17 cellular contexts compared by ENCODE assay signal in the genomic region with DNA sequence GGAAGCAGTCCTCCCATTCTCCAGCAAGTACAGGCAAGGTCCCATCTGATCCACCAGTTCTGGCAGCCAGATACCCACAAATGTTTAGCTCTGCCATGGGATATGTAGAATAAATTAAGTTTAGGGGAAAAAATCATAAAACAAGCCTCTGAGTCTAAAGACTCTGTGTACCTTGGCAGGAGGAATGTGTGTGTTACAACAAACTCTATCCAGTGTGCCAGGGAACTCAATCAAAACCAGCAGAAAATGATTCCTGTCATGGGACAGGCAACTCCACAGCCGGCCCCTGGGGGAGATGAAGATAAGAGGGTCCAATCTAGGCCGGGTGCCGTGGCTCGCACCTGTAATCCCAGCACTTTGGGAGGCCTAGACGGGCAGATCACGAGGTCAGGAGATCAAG.
DNase-seq lines count a peak whose midpoint lies in the region; ATAC-seq and TF ChIP-seq lines count a peak whose summit lies in the region.
"Had no signal": no experiment of that assay in that cellular context is flagged by ENCODE, and none has a peak within 500 bp of the region (broad histone marks: within the 10 kb centered on the region; RNA-seq: fewer than 3 reads in every experiment).

No MANE protein-coding gene starts in this region.

- H3K4me1 ChIP-seq in ascending aorta: peaks cover 0 to 14% of the 10 kb centered on the region in 2 donors
- peaks cover 8 to 49% of the 10 kb centered on the region in 2 donors for H3K4me1 ChIP-seq in thoracic aorta (ENCODE audit: control insufficient read depth in 1 of 2, low read depth in 2 of 2)
- H3K4me1 ChIP-seq: BE2C had no signal

- H3K27ac Mint-ChIP-seq in osteocyte (ENCODE audit: unreplicated experiment): peak overlapping the region; percentile 48
- H3K27ac Mint-ChIP-seq: HFFc6 had no signal

- H3K36me3 ChIP-seq in ascending aorta: no peaks in the 10 kb centered on the region
- H3K36me3 ChIP-seq in thoracic aorta: no peaks in the 10 kb centered on the region
- H3K36me3 ChIP-seq: BE2C had no signal

- intact Hi-C loops in ascending aorta (cut with DNase I): no loop called here

- no peaks in the 10 kb centered on the region for H3K9me3 Mint-ChIP-seq in osteocyte (ENCODE audit: unreplicated experiment)
- H3K9me3 Mint-ChIP-seq: HFFc6 had no signal

- peaks cover 5% of the 10 kb centered on the region for H3K36me3 Mint-ChIP-seq in osteocyte (ENCODE audit: unreplicated experiment)

- H3K4me3 Mint-ChIP-seq in osteocyte (ENCODE audit: unreplicated experiment): no peak overlapping the region
- H3K4me3 Mint-ChIP-seq: HFFc6 had no signal

- H3K4me1 Mint-ChIP-seq in osteocyte (ENCODE audit: unreplicated experiment): peaks cover 43% of the 10 kb centered on the region

- H3K27me3 Mint-ChIP-seq in osteocyte (ENCODE audit: unreplicated experiment): no peaks in the 10 kb centered on the region

- no peaks in the 10 kb centered on the region for H3K9me3 ChIP-seq in ascending aorta
- no peaks in the 10 kb centered on the region for H3K9me3 ChIP-seq in thoracic aorta
- H3K9me3 ChIP-seq: BE2C had no signal

- H3K27me3 ChIP-seq in ascending aorta: no peaks in the 10 kb centered on the region
- H3K27me3 ChIP-seq in thoracic aorta (replicated peaks; ENCODE audit: insufficient read depth): no peaks in the 10 kb centered on the region
- H3K27me3 ChIP-seq: BE2C had no signal

- H3K27ac ChIP-seq in ascending aorta (peak overlapping the region; percentile 12 to 39), thoracic aorta (peak overlapping the region in 1 of 2 donors; percentile 5)

- ATAC-seq in esophagus mucosa: peak; percentile 22
- no peak for ATAC-seq in thoracic aorta (ENCODE audit: insufficient number of reproducible peaks, low FRiP score, low read depth)
- ATAC-seq in HG03457 (IDR thresholded peaks at IDR 0.05; ENCODE audit: unreplicated experiment): no peak
- ATAC-seq: Panc1 had no signal

- DNase-seq in ascending aorta (ENCODE audit: low spot score in 2 of 2) (no peak), osteocyte (ENCODE audit: extremely low spot score, unreplicated experiment) (no peak), thoracic aorta (ENCODE audit: low spot score) (no peak), NCI-H146 (lab: John Stamatoyannopoulos, UW) (no peak)
- DNase-seq in activated CD4-positive, alpha-beta T cell treated with anti-CD3 and anti-CD28 coated beads, Interleukin-2, amount 50 U/mL, for 1 hour: no peak
- DNase-seq: BE2C, GF-D8, HFFc6, IMR-90, Kasumi-1, NCI-H1105 treated with DMSO at 0.1 percent for 48 hours, NCI-H2029, NCI-H2171 treated with DMSO at 0.1 percent for 48 hours, SHP77 had no signal

- TF ChIP-seq CTCF in ascending aorta (IDR thresholded peaks at IDR 0.05) (no peak), osteocyte (IDR thresholded peaks at IDR 0.05) (no peak), thoracic aorta (IDR thresholded peaks at IDR 0.05) (no peak)

- no peak overlapping the region for H3K4me3 ChIP-seq in ascending aorta
- H3K4me3 ChIP-seq in thoracic aorta: peak overlapping the region; percentile 31
